In genomic region chr20:53923745-53924369, GRCh38 we compare ENCODE assay signal across 18 cellular contexts.
DNase-seq lines count a peak whose midpoint lies in the region; ATAC-seq, FAIRE-seq and TF ChIP-seq lines count a peak whose summit lies in the region.
"Had no signal": no experiment of that assay in that cellular context is flagged by ENCODE, and none has a peak within 500 bp of the region (broad histone marks: within the 10 kb centered on the region; RNA-seq: fewer than 3 reads in every experiment).

No MANE protein-coding gene starts in this region.

- FAIRE-seq in H1 (lab: Jason Lieb, UNC): no peak
- FAIRE-seq: colon had no signal

- H3K36me3 ChIP-seq in H1 (ENCODE audit: control insufficient read depth in 2 of 4, insufficient read depth in 4 of 4, low read length in 3 of 4): no peaks in the 10 kb centered on the region
- H3K36me3 ChIP-seq in osteoblast (ENCODE audit: insufficient read depth, low read length): no peaks in the 10 kb centered on the region
- H3K36me3 ChIP-seq: HAP-1, thoracic aorta had no signal

- TF ChIP-seq RAD21 in H1 (IDR thresholded peaks at IDR 0.05 in 1 of 2, conservative IDR thresholded peaks at IDR 0.05 in 1 of 2; ENCODE audit: low read depth in 2 of 2, low read length in 2 of 2): no peak

- no peak overlapping the region for H3K4me2 ChIP-seq in H1 (ENCODE audit: insufficient read depth in 1 of 2, low read depth in 2 of 2, low read length in 2 of 2)
- H3K4me2 ChIP-seq in osteoblast (ENCODE audit: insufficient read depth, low read length): no peak overlapping the region

- no peak for ATAC-seq in GM18505 (IDR thresholded peaks at IDR 0.05; ENCODE audit: unreplicated experiment)
- ATAC-seq: activated CD4-positive, alpha-beta T cell treated with anti-CD3 and anti-CD28 coated beads for 36 hours had no signal

- H3K9me3 ChIP-seq in H1 (ENCODE audit: insufficient read depth in 2 of 2, low read depth in 1 of 2, low read length in 1 of 2): no peaks in the 10 kb centered on the region
- no peaks in the 10 kb centered on the region for H3K9me3 ChIP-seq in osteoblast (ENCODE audit: low read depth, low read length)
- H3K9me3 ChIP-seq: HAP-1, thoracic aorta had no signal

- H3K56ac ChIP-seq in H1 (replicated peaks; ENCODE audit: insufficient read length, low read depth, low read length): no peak overlapping the region

- H3K79me1 ChIP-seq in H1 (ENCODE audit: low read depth, low read length): no peaks in the 10 kb centered on the region

- H4K91ac ChIP-seq in H1 (replicated peaks; ENCODE audit: insufficient read length, low read length): no peak overlapping the region

- no peak overlapping the region for H3K4ac ChIP-seq in H1 (replicated peaks; ENCODE audit: insufficient read length, low read depth, low read length)

- WGBS in H1 (ENCODE audit: extremely low coverage in 1 of 2, insufficient coverage in 1 of 2, insufficient read length in 1 of 2, insufficient replicate concordance in 2 of 2, low coverage in 1 of 2, low lambda C conversion rate in 2 of 2, missing lambda C conversion rate in 1 of 2), 2 experiments: 86% methylated on average over 6 of the region's 6 CpGs; no CpG with 5 or more reads in 1 of the 2 experiments

- CTCF ChIA-PET in H1 (lab: Charles Lee; ENCODE audit: partially characterized antibody): interaction anchor here (1.2 to 1.8 kb wide), 2 partner anchors 13 to 15 kb away, joined by 3 to 4 read pairs; no protein-coding TSS in a partner anchor

- no peak for TF ChIP-seq EP300 in H1 (IDR thresholded peaks at IDR 0.05; ENCODE audit: borderline replicate concordance in 1 of 2, low read depth in 2 of 2, low read length in 2 of 2)

- H3K27ac Mint-ChIP-seq in immature natural killer cell: no peak overlapping the region
- H3K27ac Mint-ChIP-seq: activated CD4-positive, alpha-beta T cell treated with anti-CD3 and anti-CD28 coated beads for 36 hours; activated T-cell treated with anti-CD3 and anti-CD28 coated beads, Interleukin-2, amount 50 U/mL, for 24 hours had no signal

- H4K8ac ChIP-seq in H1 (ENCODE audit: extremely low read depth, insufficient read depth, low read length): no peak overlapping the region

- H2BK12ac ChIP-seq in H1 (ENCODE audit: low read depth, low read length): no peak overlapping the region

- no peak overlapping the region for H3K4me3 ChIP-seq in H1 (ENCODE audit: extremely low read depth in 1 of 4, insufficient read depth in 2 of 4, low read depth in 3 of 4, low read length in 4 of 4)
- H3K4me3 ChIP-seq in osteoblast (ENCODE audit: insufficient read depth, low read length): no peak overlapping the region
- H3K4me3 ChIP-seq in foreskin fibroblast (ENCODE audit: low read depth in 1 of 2, low read length in 2 of 2): no peak overlapping the region
- H3K4me3 ChIP-seq: HAP-1, thoracic aorta had no signal

- no peak overlapping the region for H2BK20ac ChIP-seq in H1 (ENCODE audit: low read length)

- no peak overlapping the region for H3K23ac ChIP-seq in H1 (ENCODE audit: insufficient read length)

- no peaks in the 10 kb centered on the region for H3K23me2 ChIP-seq in H1 (ENCODE audit: low read depth, low read length)

- H3K9ac ChIP-seq in H1 (replicated peaks in 1 of 4; ENCODE audit: extremely low read depth in 1 of 4, low read depth in 3 of 4, low read length in 3 of 4): no peak overlapping the region

- POLR2A ChIA-PET in H1 (lab: Charles Lee; ENCODE audit: partially characterized antibody): interaction anchor here (0.6 to 1.2 kb wide), 2 partner anchors 11 to 298 kb away, joined by 3 to 4 read pairs; no protein-coding TSS in a partner anchor

- no peak overlapping the region for H3K14ac ChIP-seq in H1 (ENCODE audit: insufficient read length)

- H3K27me3 ChIP-seq in H1 (replicated peaks in 1 of 4; ENCODE audit: control insufficient read depth in 3 of 4, extremely low read depth in 1 of 4, insufficient read depth in 3 of 4, low read length in 3 of 4) (no peaks in the 10 kb centered on the region), osteoblast (ENCODE audit: insufficient read depth, low read length) (no peaks in the 10 kb centered on the region)

- TF ChIP-seq POLR2A in H1 (IDR thresholded peaks at IDR 0.05; ENCODE audit: control extremely low read depth in 1 of 2, low read depth in 2 of 2, low read length in 2 of 2) (no peak), GM18505 (IDR thresholded peaks at IDR 0.05; ENCODE audit: borderline replicate concordance, extremely low read depth, insufficient read depth, insufficient read length) (no peak)

- no peak overlapping the region for H2BK5ac ChIP-seq in H1 (ENCODE audit: low read depth, low read length)

- no peak overlapping the region for H3K4me3 Mint-ChIP-seq in immature natural killer cell
- H3K4me3 Mint-ChIP-seq: activated CD4-positive, alpha-beta T cell treated with anti-CD3 and anti-CD28 coated beads for 36 hours; activated T-cell treated with anti-CD3 and anti-CD28 coated beads, Interleukin-2, amount 50 U/mL, for 24 hours had no signal

- no peaks in the 10 kb centered on the region for H3K27me3 Mint-ChIP-seq in immature natural killer cell (ENCODE audit: low read depth in 3 of 3)
- H3K27me3 Mint-ChIP-seq: activated CD4-positive, alpha-beta T cell treated with anti-CD3 and anti-CD28 coated beads for 36 hours; activated T-cell treated with anti-CD3 and anti-CD28 coated beads, Interleukin-2, amount 50 U/mL, for 24 hours had no signal

- DNase-seq in CD1c-positive myeloid dendritic cell (ENCODE audit: extremely low spot score): peak; percentile 1
- peak; percentile 12 for DNase-seq in MV-4-11 (lab: John Stamatoyannopoulos, UW)
- no peak for DNase-seq in H1 (ENCODE audit: low read depth in 1 of 2, low spot score in 2 of 2)
- DNase-seq in osteoblast (ENCODE audit: insufficient read length, low spot score, missing footprints): no peak
- DNase-seq in foreskin fibroblast: no peak
- no peak for DNase-seq in immature natural killer cell
- DNase-seq in NCI-H2081 treated with DMSO at 0.1 percent for 48 hours (lab: John Stamatoyannopoulos, UW): no peak
- DNase-seq: activated CD4-positive, alpha-beta T cell treated with anti-CD3 and anti-CD28 coated beads for 36 hours; activated T-cell treated with anti-CD3 and anti-CD28 coated beads, Interleukin-2, amount 50 U/mL, for 24 hours; amniotic stem cell; DMS 273 treated with DMSO at 0.1 percent for 48 hours; mesendoderm; nucleus accumbens; T-helper 1 cell had no signal

- H3K4me1 Mint-ChIP-seq in immature natural killer cell: peaks cover 6 to 7% of the 10 kb centered on the region in 2 donors

- no peak overlapping the region for H4K5ac ChIP-seq in H1 (ENCODE audit: insufficient read length, low read depth, low read length)

- H4K20me1 ChIP-seq in H1 (replicated peaks in 1 of 2; ENCODE audit: control insufficient read depth in 1 of 2, insufficient read depth in 2 of 2, low read length in 2 of 2) (no peaks in the 10 kb centered on the region), osteoblast (ENCODE audit: insufficient read depth, low read length) (no peaks in the 10 kb centered on the region)

- no peaks in the 10 kb centered on the region for H3K36me3 Mint-ChIP-seq in immature natural killer cell

- no peaks in the 10 kb centered on the region for H3K9me3 Mint-ChIP-seq in immature natural killer cell
- H3K9me3 Mint-ChIP-seq: activated T-cell treated with anti-CD3 and anti-CD28 coated beads, Interleukin-2, amount 50 U/mL, for 24 hours had no signal

- H2BK120ac ChIP-seq in H1 (replicated peaks; ENCODE audit: low read depth, low read length): no peak overlapping the region

- no peak overlapping the region for H2BK15ac ChIP-seq in H1 (ENCODE audit: low read length)

- H3K18ac ChIP-seq in H1 (ENCODE audit: extremely low read depth, low read length): no peak overlapping the region

- no peak for TF ChIP-seq CTCF in H1 (IDR thresholded peaks at IDR 0.05; ENCODE audit: control extremely low read depth in 1 of 3, insufficient read depth in 1 of 3, low read depth in 1 of 3, low read length in 3 of 3)
- no peak for TF ChIP-seq CTCF in osteoblast (IDR thresholded peaks at IDR 0.05; ENCODE audit: extremely low read depth, low read depth, low read length)
- TF ChIP-seq CTCF in foreskin fibroblast (IDR thresholded peaks at IDR 0.05; ENCODE audit: low read depth, low read length): no peak

- no peaks in the 10 kb centered on the region for H3K79me2 ChIP-seq in H1 (ENCODE audit: control insufficient read depth in 1 of 2, insufficient read depth in 2 of 2, low read length in 2 of 2)
- no peaks in the 10 kb centered on the region for H3K79me2 ChIP-seq in osteoblast (ENCODE audit: insufficient read depth, low read length)

- H2AK5ac ChIP-seq in H1 (ENCODE audit: low read depth, low read length): no peak overlapping the region

- H2AFZ ChIP-seq in H1 (ENCODE audit: low read length) (peak overlapping the region; percentile 7; the same call in 1 of the 2 replicates), osteoblast (ENCODE audit: low read length) (peak overlapping the region; percentile 6)

- H3K27ac ChIP-seq in H1 (ENCODE audit: low read depth, low read length) (no peak overlapping the region), osteoblast (ENCODE audit: low read depth, low read length) (peak overlapping the region; percentile 31)

- H3K4me1 ChIP-seq in H1 (replicated peaks in 1 of 4; ENCODE audit: control insufficient read depth in 3 of 4, insufficient read depth in 4 of 4, low read length in 3 of 4): peaks cover 3 to 14% (median 6%) of the 10 kb centered on the region in 4 experiments; a peak in 6 of 7 replicates
- peaks cover 14% of the 10 kb centered on the region for H3K4me1 ChIP-seq in osteoblast (ENCODE audit: insufficient read depth, low read length)
- H3K4me1 ChIP-seq: HAP-1 had no signal

TF ChIP-seq in H1, 55 proteins besides CTCF, POLR2A, EP300 and RAD21 (continues in another document):
- TF ChIP-seq TEAD4 (IDR thresholded peaks at IDR 0.05; ENCODE audit: low read depth, low read length) (no peak), CHD2 (IDR thresholded peaks at IDR 0.05; ENCODE audit: low read length) (no peak), RNF2 (IDR thresholded peaks at IDR 0.05; ENCODE audit: borderline replicate concordance, low read depth, low read length, missing control alignments, poor library complexity, severe bottlenecking) (no peak), SRF (IDR thresholded peaks at IDR 0.05; ENCODE audit: low read depth, low read length) (no peak), YY1 (IDR thresholded peaks at IDR 0.05; ENCODE audit: low read depth, low read length) (no peak), E2F6 (IDR thresholded peaks at IDR 0.05) (no peak), JUN (IDR thresholded peaks at IDR 0.05; ENCODE audit: low read depth, low read length) (no peak)
- TF ChIP-seq, protein P1, sequence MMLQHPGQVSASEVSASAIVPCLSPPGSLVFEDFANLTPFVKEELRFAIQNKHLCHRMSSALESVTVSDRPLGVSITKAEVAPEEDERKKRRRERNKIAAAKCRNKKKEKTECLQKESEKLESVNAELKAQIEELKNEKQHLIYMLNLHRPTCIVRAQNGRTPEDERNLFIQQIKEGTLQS (IDR thresholded peaks at IDR 0.05; ENCODE audit: insufficient read depth, low read depth, low read length): no peak

Comparison
In these comparisons a context has a peak if more than half of its experiments do, and no peak if none do; other contexts are left out.
1. DNase-seq: peak in CD1c-positive myeloid dendritic cell (single experiment) and MV-4-11 (single experiment); none in H1 (0 of 2), osteoblast (single experiment), foreskin fibroblast (0 of 2), immature natural killer cell (0 of 3) and NCI-H2081 treated with DMSO at 0.1 percent for 48 hours (single experiment).